ENCODE assay signal across 30 cellular contexts in genomic region chr6:140544431-140544830, GRCh38.
"Had no signal": no experiment of that assay in that cellular context is flagged by ENCODE, and none has a peak within 500 bp of the region (broad histone marks: within the 10 kb centered on the region; RNA-seq: fewer than 3 reads in every experiment).

No MANE protein-coding gene starts in this region.

- H3K4me1 ChIP-seq: body of pancreas, esophagus squamous epithelium, heart right ventricle had no signal

- H3K27me3 ChIP-seq: body of pancreas, esophagus squamous epithelium, gastroesophageal sphincter, heart right ventricle, hepatocyte had no signal

- H3K36me3 ChIP-seq: esophagus squamous epithelium, gastroesophageal sphincter, heart right ventricle, WERI-Rb-1 had no signal

- H3K9me3 ChIP-seq: body of pancreas, esophagus squamous epithelium, gastroesophageal sphincter, heart right ventricle had no signal

- H2AFZ ChIP-seq: hepatocyte had no signal

- H3K4me2 ChIP-seq: hepatocyte had no signal

- ATAC-seq: activated CD4-positive, CD25-positive, alpha-beta regulatory T cell treated with anti-CD3 and anti-CD28 coated beads, Interleukin-2, amount 50 U/mL, for 24 hours; activated CD8-positive, alpha-beta T cell treated with anti-CD3 and anti-CD28 coated beads for 36 hours; activated T-cell treated with anti-CD3 and anti-CD28 coated beads, Interleukin-2, amount 50 U/mL, for 4 hours; activated T-helper 17 cell treated with anti-CD3 and anti-CD28 coated beads, Interleukin-2, amount 50 U/mL, for 72 hours; body of pancreas; effector memory CD8-positive, alpha-beta T cell; gastroesophageal sphincter; T-helper 17 cell had no signal

- H3K27ac ChIP-seq: body of pancreas, epithelial cell of prostate, esophagus squamous epithelium, gastroesophageal sphincter, heart right ventricle, hepatocyte, WERI-Rb-1 had no signal

- H3K4me3 ChIP-seq: body of pancreas, esophagus squamous epithelium, gastroesophageal sphincter, heart right ventricle, hepatocyte had no signal

- DNase-seq: activated B cell treated with CpG ODN at 0.5 μM for 24 hours; activated CD4-positive, alpha-beta T cell treated with anti-CD3 and anti-CD28 coated beads for 48 hours; activated CD4-positive, alpha-beta T cell treated with anti-CD3 and anti-CD28 coated beads, Interleukin-2, amount 50 U/mL, for 1 hour; activated CD4-positive, alpha-beta T cell treated with anti-CD3 and anti-CD28 coated beads, Interleukin-2, amount 50 U/mL, for 48 hours; activated CD8-positive, alpha-beta memory T cell treated with anti-CD3 and anti-CD28 coated beads for 24 hours; activated CD8-positive, alpha-beta T cell treated with anti-CD3 and anti-CD28 coated beads for 36 hours; activated effector memory CD4-positive, alpha-beta T cell treated with Interleukin-2 at 50 U/mL for 16 hours; activated gamma-delta T cell treated with Interleukin-2 at 50 U/mL for 16 hours; activated naive CD4-positive, alpha-beta T cell treated with anti-CD3 and anti-CD28 coated beads, Interleukin-2, amount 50 U/mL, for 16 hours; activated naive CD4-positive, alpha-beta T cell treated with Interleukin-2 at 50 U/mL for 16 hours; activated T-cell treated with anti-CD3 and anti-CD28 coated beads, Interleukin-2, amount 50 U/mL, for 4 hours; amygdala; aorta; body of pancreas; caudate nucleus; cortex of kidney; dermis blood vessel endothelial cell; effector CD4-positive, alpha-beta T cell; effector memory CD8-positive, alpha-beta T cell; esophagus squamous epithelium; foreskin melanocyte; heart right ventricle; T-helper 17 cell; T1000; WERI-Rb-1 had no signal
